Comparison of ENCODE assay signal across 1 cellular context in genomic region chr15:43169888-43170287, GRCh38.
TF ChIP-seq lines count a peak whose summit lies in the region.

No MANE protein-coding gene starts in this region.

TF ChIP-seq in K562, 482 proteins besides CTCF, POLR2A, EP300 and RAD21 (continued from another document and continues in another):
- TF ChIP-seq, protein P1, sequence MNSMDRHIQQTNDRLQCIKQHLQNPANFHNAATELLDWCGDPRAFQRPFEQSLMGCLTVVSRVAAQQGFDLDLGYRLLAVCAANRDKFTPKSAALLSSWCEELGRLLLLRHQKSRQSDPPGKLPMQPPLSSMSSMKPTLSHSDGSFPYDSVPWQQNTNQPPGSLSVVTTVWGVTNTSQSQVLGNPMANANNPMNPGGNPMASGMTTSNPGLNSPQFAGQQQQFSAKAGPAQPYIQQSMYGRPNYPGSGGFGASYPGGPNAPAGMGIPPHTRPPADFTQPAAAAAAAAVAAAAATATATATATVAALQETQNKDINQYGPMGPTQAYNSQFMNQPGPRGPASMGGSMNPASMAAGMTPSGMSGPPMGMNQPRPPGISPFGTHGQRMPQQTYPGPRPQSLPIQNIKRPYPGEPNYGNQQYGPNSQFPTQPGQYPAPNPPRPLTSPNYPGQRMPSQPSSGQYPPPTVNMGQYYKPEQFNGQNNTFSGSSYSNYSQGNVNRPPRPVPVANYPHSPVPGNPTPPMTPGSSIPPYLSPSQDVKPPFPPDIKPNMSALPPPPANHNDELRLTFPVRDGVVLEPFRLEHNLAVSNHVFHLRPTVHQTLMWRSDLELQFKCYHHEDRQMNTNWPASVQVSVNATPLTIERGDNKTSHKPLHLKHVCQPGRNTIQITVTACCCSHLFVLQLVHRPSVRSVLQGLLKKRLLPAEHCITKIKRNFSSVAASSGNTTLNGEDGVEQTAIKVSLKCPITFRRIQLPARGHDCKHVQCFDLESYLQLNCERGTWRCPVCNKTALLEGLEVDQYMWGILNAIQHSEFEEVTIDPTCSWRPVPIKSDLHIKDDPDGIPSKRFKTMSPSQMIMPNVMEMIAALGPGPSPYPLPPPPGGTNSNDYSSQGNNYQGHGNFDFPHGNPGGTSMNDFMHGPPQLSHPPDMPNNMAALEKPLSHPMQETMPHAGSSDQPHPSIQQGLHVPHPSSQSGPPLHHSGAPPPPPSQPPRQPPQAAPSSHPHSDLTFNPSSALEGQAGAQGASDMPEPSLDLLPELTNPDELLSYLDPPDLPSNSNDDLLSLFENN (IDR thresholded peaks at IDR 0.05; ENCODE audit: low read depth in 2 of 2, low read length in 2 of 2) = no peak
- TF ChIP-seq JUN (IDR thresholded peaks at IDR 0.05; ENCODE audit: borderline replicate concordance, low read depth, low read length) (0 out of 2 replicates have a peak, but pooled peaks have one; percentile 29), JUN (CRISPR knock-in tag; IDR thresholded peaks at IDR 0.05; ENCODE audit: borderline replicate concordance) (no peak), CHD4 (IDR thresholded peaks at IDR 0.05; ENCODE audit: insufficient read depth, insufficient replicate concordance, low read depth, low read length, poor library complexity, severe bottlenecking) (no peak), ZNF407 (IDR thresholded peaks at IDR 0.05; ENCODE audit: low read depth) (no peak), HDAC1 (IDR thresholded peaks at IDR 0.05) (no peak), ZNF3 (CRISPR knock-in tag; IDR thresholded peaks at IDR 0.05) (no peak), ZNF175 (CRISPR knock-in tag; IDR thresholded peaks at IDR 0.05; ENCODE audit: low read depth) (no peak), ZC3H11A (IDR thresholded peaks at IDR 0.05; ENCODE audit: low read depth, low read length) (no peak), ZFP36 (IDR thresholded peaks at IDR 0.05; ENCODE audit: low read depth, low read length, partially characterized antibody) (no peak), HMG20B (CRISPR knock-in tag; IDR thresholded peaks at IDR 0.05) (no peak), PCBP2 (IDR thresholded peaks at IDR 0.05; ENCODE audit: low read depth, low read length, poor library complexity, severe bottlenecking) (no peak), FOXK2 (conservative IDR thresholded peaks at IDR 0.05 in 1 of 2, IDR thresholded peaks at IDR 0.05 in 1 of 2; ENCODE audit: low read depth in 2 of 2) (peak in 1 of 2 experiments; percentile 44; a peak in 1 of 4 replicates), RBM39 (optimal IDR thresholded peaks at IDR 0.05; ENCODE audit: low read depth, low read length) (no peak), ZFP91 (CRISPR knock-in tag; IDR thresholded peaks at IDR 0.05) (no peak), ATF6 (CRISPR knock-in tag; IDR thresholded peaks at IDR 0.05) (no peak), HCFC1 (IDR thresholded peaks at IDR 0.05; ENCODE audit: low read depth, low read length) (no peak), TFAM (CRISPR knock-in tag; conservative IDR thresholded peaks at IDR 0.05) (no peak), NR2C2 (CRISPR knock-in tag; IDR thresholded peaks at IDR 0.05) (no peak), NR2C2 (tag; IDR thresholded peaks at IDR 0.05) (0 out of 2 replicates have a peak, but pooled peaks have one; percentile 22), MECOM (CRISPR knock-in tag; IDR thresholded peaks at IDR 0.05) (no peak), CBX5 (IDR thresholded peaks at IDR 0.05; ENCODE audit: borderline replicate concordance, low read depth) (no peak), KLF16 (IDR thresholded peaks at IDR 0.05) (0 out of 2 replicates have a peak, but pooled peaks have one; percentile 9), ZNF263 (CRISPR knock-in tag; IDR thresholded peaks at IDR 0.05; ENCODE audit: borderline replicate concordance) (no peak), RBM14 (IDR thresholded peaks at IDR 0.05; ENCODE audit: borderline replicate concordance, insufficient read depth, low read depth, low read length) (no peak), ZFX (CRISPR knock-in tag; IDR thresholded peaks at IDR 0.05) (peak; percentile 29), ZNF212 (CRISPR knock-in tag; IDR thresholded peaks at IDR 0.05) (no peak), CREB1 (IDR thresholded peaks at IDR 0.05) (no peak), CREB1 (CRISPR knock-in tag; IDR thresholded peaks at IDR 0.05) (no peak), NCOR1 (IDR thresholded peaks at IDR 0.05) (peak; percentile 50), ZNF785 (CRISPR knock-in tag; IDR thresholded peaks at IDR 0.05) (no peak), GABPB2 (CRISPR knock-in tag; conservative IDR thresholded peaks at IDR 0.05) (no peak), CBX1 (IDR thresholded peaks at IDR 0.05; ENCODE audit: low read depth) (no peak), ARID2 (IDR thresholded peaks at IDR 0.05) (no peak)
- TF ChIP-seq, protein P2, sequence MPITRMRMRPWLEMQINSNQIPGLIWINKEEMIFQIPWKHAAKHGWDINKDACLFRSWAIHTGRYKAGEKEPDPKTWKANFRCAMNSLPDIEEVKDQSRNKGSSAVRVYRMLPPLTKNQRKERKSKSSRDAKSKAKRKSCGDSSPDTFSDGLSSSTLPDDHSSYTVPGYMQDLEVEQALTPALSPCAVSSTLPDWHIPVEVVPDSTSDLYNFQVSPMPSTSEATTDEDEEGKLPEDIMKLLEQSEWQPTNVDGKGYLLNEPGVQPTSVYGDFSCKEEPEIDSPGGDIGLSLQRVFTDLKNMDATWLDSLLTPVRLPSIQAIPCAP (CRISPR knock-in tag; IDR thresholded peaks at IDR 0.05; ENCODE audit: borderline replicate concordance) = no peak
- TF ChIP-seq, protein P3, sequence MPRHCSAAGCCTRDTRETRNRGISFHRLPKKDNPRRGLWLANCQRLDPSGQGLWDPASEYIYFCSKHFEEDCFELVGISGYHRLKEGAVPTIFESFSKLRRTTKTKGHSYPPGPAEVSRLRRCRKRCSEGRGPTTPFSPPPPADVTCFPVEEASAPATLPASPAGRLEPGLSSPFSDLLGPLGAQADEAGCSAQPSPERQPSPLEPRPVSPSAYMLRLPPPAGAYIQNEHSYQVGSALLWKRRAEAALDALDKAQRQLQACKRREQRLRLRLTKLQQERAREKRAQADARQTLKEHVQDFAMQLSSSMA (CRISPR knock-in tag; IDR thresholded peaks at IDR 0.05) = no peak
- TF ChIP-seq, protein P4, sequence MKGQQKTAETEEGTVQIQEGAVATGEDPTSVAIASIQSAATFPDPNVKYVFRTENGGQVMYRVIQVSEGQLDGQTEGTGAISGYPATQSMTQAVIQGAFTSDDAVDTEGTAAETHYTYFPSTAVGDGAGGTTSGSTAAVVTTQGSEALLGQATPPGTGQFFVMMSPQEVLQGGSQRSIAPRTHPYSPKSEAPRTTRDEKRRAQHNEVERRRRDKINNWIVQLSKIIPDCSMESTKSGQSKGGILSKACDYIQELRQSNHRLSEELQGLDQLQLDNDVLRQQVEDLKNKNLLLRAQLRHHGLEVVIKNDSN (CRISPR knock-in tag; IDR thresholded peaks at IDR 0.05) = no peak
- TF ChIP-seq, protein P5, sequence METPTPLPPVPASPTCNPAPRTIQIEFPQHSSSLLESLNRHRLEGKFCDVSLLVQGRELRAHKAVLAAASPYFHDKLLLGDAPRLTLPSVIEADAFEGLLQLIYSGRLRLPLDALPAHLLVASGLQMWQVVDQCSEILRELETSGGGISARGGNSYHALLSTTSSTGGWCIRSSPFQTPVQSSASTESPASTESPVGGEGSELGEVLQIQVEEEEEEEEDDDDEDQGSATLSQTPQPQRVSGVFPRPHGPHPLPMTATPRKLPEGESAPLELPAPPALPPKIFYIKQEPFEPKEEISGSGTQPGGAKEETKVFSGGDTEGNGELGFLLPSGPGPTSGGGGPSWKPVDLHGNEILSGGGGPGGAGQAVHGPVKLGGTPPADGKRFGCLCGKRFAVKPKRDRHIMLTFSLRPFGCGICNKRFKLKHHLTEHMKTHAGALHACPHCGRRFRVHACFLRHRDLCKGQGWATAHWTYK (CRISPR knock-in tag; IDR thresholded peaks at IDR 0.05) = no peak
- TF ChIP-seq, protein P6, sequence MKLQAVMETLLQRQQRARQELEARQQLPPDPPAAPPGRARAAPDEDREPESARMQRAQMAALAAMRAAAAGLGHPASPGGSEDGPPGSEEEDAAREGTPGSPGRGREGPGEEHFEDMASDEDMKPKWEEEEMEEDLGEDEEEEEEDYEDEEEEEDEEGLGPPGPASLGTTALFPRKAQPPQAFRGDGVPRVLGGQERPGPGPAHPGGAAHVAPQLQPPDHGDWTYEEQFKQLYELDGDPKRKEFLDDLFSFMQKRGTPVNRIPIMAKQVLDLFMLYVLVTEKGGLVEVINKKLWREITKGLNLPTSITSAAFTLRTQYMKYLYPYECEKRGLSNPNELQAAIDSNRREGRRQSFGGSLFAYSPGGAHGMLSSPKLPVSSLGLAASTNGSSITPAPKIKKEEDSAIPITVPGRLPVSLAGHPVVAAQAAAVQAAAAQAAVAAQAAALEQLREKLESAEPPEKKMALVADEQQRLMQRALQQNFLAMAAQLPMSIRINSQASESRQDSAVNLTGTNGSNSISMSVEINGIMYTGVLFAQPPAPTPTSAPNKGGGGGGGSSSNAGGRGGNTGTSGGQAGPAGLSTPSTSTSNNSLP (IDR thresholded peaks at IDR 0.05; ENCODE audit: borderline replicate concordance, low read depth, low read length) = peak; percentile 51; the same call in 1 of the 2 replicates
